In genomic region chr17:56475121-56475520, GRCh38 we compare ENCODE assay signal across 8 cellular contexts.
"Had no signal": no experiment of that assay in that cellular context is flagged by ENCODE, and none has a peak within 500 bp of the region (broad histone marks: within the 10 kb centered on the region; RNA-seq: fewer than 3 reads in every experiment).

No MANE protein-coding gene starts in this region.

- H3K9ac ChIP-seq: GM23248, KMS-11 had no signal

- ATAC-seq: HCT116 had no signal

- H2AFZ ChIP-seq: GM23248 had no signal

- H3K4me2 ChIP-seq: KMS-11 had no signal

- H3K27ac ChIP-seq: GM23248, KMS-11 had no signal

- H3K27ac Mint-ChIP-seq: HFFc6 had no signal

- H3K36me3 ChIP-seq: HAP-1 had no signal

- H3K4me1 ChIP-seq: HAP-1 had no signal

- H3K36me3 Mint-ChIP-seq: IgD-negative memory B cell had no signal

- DNase-seq: GM23248, GOT3, H7, HFFc6 had no signal

- H3K4me3 ChIP-seq: GM23248, HAP-1 had no signal

- H3K9me3 ChIP-seq: HAP-1 had no signal

- H3K9me3 Mint-ChIP-seq: HFFc6 had no signal
